In genomic region chr7:91993976-91994375, GRCh38 we compare ENCODE assay signal across 19 cellular contexts. TPM values are rescaled to one million over a fixed set of nuclear protein-coding genes. Genes with fewer than 3 reads are reported as not detected.
DNase-seq lines count a peak whose midpoint lies in the region; ATAC-seq, FAIRE-seq and TF ChIP-seq lines count a peak whose summit lies in the region.
"Had no signal": no experiment of that assay in that cellular context is flagged by ENCODE, and none has a peak within 500 bp of the region (broad histone marks: within the 10 kb centered on the region; RNA-seq: fewer than 3 reads in every experiment).

No MANE protein-coding gene starts in this region.

- CTCF ChIA-PET in GM12878 (lab: Yijun Ruan, JAX), result interaction anchor here (1.6 kb wide), 1 partner anchor 19 kb away, joined by 3 read pairs; no protein-coding TSS in a partner anchor

- H4K20me1 ChIP-seq in GM12878 (ENCODE audit: control insufficient read depth, insufficient read depth), result no peaks in the 10 kb centered on the region

- TF ChIP-seq EP300 in GM12878 (IDR thresholded peaks at IDR 0.05; ENCODE audit: borderline replicate concordance in 1 of 2, control insufficient read depth in 1 of 2, low read depth in 2 of 2, low read length in 2 of 2), result no peak
- no peak for TF ChIP-seq EP300 in transverse colon (IDR thresholded peaks at IDR 0.05; ENCODE audit: low read depth)

- intact Hi-C loops in GM12878 (cut with micrococcal nuclease; ENCODE audit: unreplicated experiment), result no loop called here
- intact Hi-C loops in transverse colon (cut with DNase I; ENCODE audit: low total_unique reads), result no loop called here

- no peak for TF ChIP-seq RAD21 in GM12878 (IDR thresholded peaks at IDR 0.05; ENCODE audit: insufficient read depth, low read depth, low read length)

- peaks cover 2 to 6% of the 10 kb centered on the region in 2 experiments; a peak in 3 of 4 replicates for H3K36me3 ChIP-seq in GM12878 (ENCODE audit: control insufficient read depth in 2 of 2, insufficient read depth in 2 of 2, low read length in 1 of 2)
- H3K36me3 ChIP-seq in transverse colon, result peaks cover 0 to 35% (median 15%) of the 10 kb centered on the region in 4 donors

- no peaks in the 10 kb centered on the region for H3K79me2 ChIP-seq in GM12878 (ENCODE audit: control insufficient read depth, insufficient read depth, low read length)

- peaks cover 20% of the 10 kb centered on the region for H3K36me3 Mint-ChIP-seq in chondrocyte (ENCODE audit: low read depth)

- peak overlapping the region; percentile 34; the same call in 1 of the 2 replicates for H3K4me2 ChIP-seq in GM12878 (ENCODE audit: control insufficient read depth, insufficient read depth)

- H3K9ac ChIP-seq in GM12878 (ENCODE audit: control insufficient read depth, insufficient read depth, low read length), result no peak overlapping the region

- BruUV-seq in GM12878 (replicated peaks; lab: Mats Ljungman, UMichigan), result no TSS peak

- in situ Hi-C loops in GM12878 (cut with MboI), result no loop called here
- in situ Hi-C loops in transverse colon (cut with MboI; ENCODE audit: low pct_ligation_motif_present in 1 of 4, low pct_unique_long_range_greater_than_20kb in 1 of 4, low sequenced_read_pairs in 3 of 4), result no loop called here

- H3K9me3 ChIP-seq in GM12878 (replicated peaks; ENCODE audit: control insufficient read depth, insufficient read depth, low read length), result no peaks in the 10 kb centered on the region
- H3K9me3 ChIP-seq in transverse colon, result no peaks in the 10 kb centered on the region
- H3K9me3 ChIP-seq: MG63, Peyer's patch, psoas muscle, thyroid gland had no signal

- no peak overlapping the region for H3K4me3 Mint-ChIP-seq in chondrocyte (ENCODE audit: unreplicated experiment)
- H3K4me3 Mint-ChIP-seq: memory B cell; stimulated activated memory B cell treated with anti-CD40 and anti-IgM and Interleukin-4, amounts not matched to agents 10 μg/mL and 1 μg/mL and 100 μg/mL, for 72 hours had no signal

- H3K27ac ChIP-seq in GM12878 (ENCODE audit: control insufficient read depth, insufficient read depth) (peak overlapping the region; percentile 26; the same call in 1 of the 2 replicates), transverse colon (no peak overlapping the region)
- H3K27ac ChIP-seq: Peyer's patch, psoas muscle, thyroid gland had no signal

- no peak overlapping the region for H2AFZ ChIP-seq in GM12878 (ENCODE audit: control insufficient read depth, low read depth, low read length)

- H3K4me1 Mint-ChIP-seq in chondrocyte (ENCODE audit: low read depth), result no peaks in the 10 kb centered on the region
- H3K4me1 Mint-ChIP-seq: stimulated activated memory B cell treated with anti-CD40 and anti-IgM and Interleukin-4, amounts not matched to agents 10 μg/mL and 1 μg/mL and 100 μg/mL, for 72 hours had no signal

- TF ChIP-seq POLR2A in GM18505 (IDR thresholded peaks at IDR 0.05; ENCODE audit: borderline replicate concordance, extremely low read depth, insufficient read depth, insufficient read length) (no peak), GM12878 (IDR thresholded peaks at IDR 0.05; ENCODE audit: low read depth, low read length) (no peak), transverse colon (IDR thresholded peaks at IDR 0.05) (no peak)

- H3K27me3 ChIP-seq in GM12878 (replicated peaks in 1 of 2; ENCODE audit: control insufficient read depth in 2 of 2, insufficient read depth in 2 of 2, low read length in 1 of 2) (no peaks in the 10 kb centered on the region), transverse colon (no peaks in the 10 kb centered on the region)
- H3K27me3 ChIP-seq: MG63, Peyer's patch, thyroid gland had no signal

- SMC1A ChIA-PET in GM12878 (lab: Charles Lee; ENCODE audit: uncharacterized antibody, unreplicated experiment), result no interaction called here

- no peak for TF ChIP-seq CTCF in GM12878 (IDR thresholded peaks at IDR 0.05 in 2 of 3, conservative IDR thresholded peaks at IDR 0.05 in 1 of 3; ENCODE audit: control insufficient read depth in 2 of 3, extremely low read depth in 1 of 3, insufficient read depth in 1 of 3, low read depth in 3 of 3, low read length in 3 of 3)
- TF ChIP-seq CTCF in chondrocyte (IDR thresholded peaks at IDR 0.05), result no peak
- TF ChIP-seq CTCF in transverse colon (IDR thresholded peaks at IDR 0.05), result no peak

- ATAC-seq in GM18505 (IDR thresholded peaks at IDR 0.05; ENCODE audit: unreplicated experiment) (peak; percentile 51), GM21529 (IDR thresholded peaks at IDR 0.05; ENCODE audit: unreplicated experiment) (peak; percentile 45), HG03354 (IDR thresholded peaks at IDR 0.05; ENCODE audit: poor library complexity, severe bottlenecking, unreplicated experiment) (peak; percentile 46), GM12878 (no peak; the same call in 2 of the 3 replicates)
- ATAC-seq: psoas muscle; stimulated activated memory B cell treated with anti-CD40 and anti-IgM and Interleukin-4, amounts not matched to agents 10 μg/mL and 1 μg/mL and 100 μg/mL, for 72 hours had no signal

- H3K27me3 Mint-ChIP-seq in chondrocyte (ENCODE audit: low read depth), result no peaks in the 10 kb centered on the region
- H3K27me3 Mint-ChIP-seq: memory B cell; stimulated activated memory B cell treated with anti-CD40 and anti-IgM and Interleukin-4, amounts not matched to agents 10 μg/mL and 1 μg/mL and 100 μg/mL, for 72 hours had no signal

- H3K4me1 ChIP-seq in GM12878 (ENCODE audit: control insufficient read depth, insufficient read depth, low read length) (peaks cover 17% of the 10 kb centered on the region), transverse colon (no peaks in the 10 kb centered on the region)
- H3K4me1 ChIP-seq: Peyer's patch, psoas muscle, thyroid gland had no signal

- FAIRE-seq in GM12878 (lab: Jason Lieb, UNC), result no peak
- FAIRE-seq: bronchial epithelial cell had no signal

- RAD21 ChIA-PET in GM12878 (lab: Charles Lee; ENCODE audit: unreplicated experiment), result no interaction called here

- 23% methylated on average over 3 of the region's 3 CpGs for WGBS in GM12878 (ENCODE audit: insufficient coverage, insufficient replicate concordance, low lambda C conversion rate, missing lambda C conversion rate)
- WGBS in transverse colon (ENCODE audit: low coverage in 1 of 2), 2 donors, result 89 to 92% methylated on average over 3 of the region's 3 CpGs

- POLR2A ChIA-PET in GM12878 (lab: Charles Lee), result no interaction called here

- no peaks in the 10 kb centered on the region for H3K9me3 Mint-ChIP-seq in chondrocyte (ENCODE audit: low read depth)
- H3K9me3 Mint-ChIP-seq: memory B cell; stimulated activated memory B cell treated with anti-CD40 and anti-IgM and Interleukin-4, amounts not matched to agents 10 μg/mL and 1 μg/mL and 100 μg/mL, for 72 hours had no signal

- H3K4me3 ChIP-seq in GM12878 (no peak overlapping the region), transverse colon (no peak overlapping the region)
- H3K4me3 ChIP-seq: MG63, Peyer's patch, psoas muscle, thyroid gland had no signal

- no peak overlapping the region for H3K27ac Mint-ChIP-seq in chondrocyte (ENCODE audit: unreplicated experiment)
- H3K27ac Mint-ChIP-seq: memory B cell; stimulated activated memory B cell treated with anti-CD40 and anti-IgM and Interleukin-4, amounts not matched to agents 10 μg/mL and 1 μg/mL and 100 μg/mL, for 72 hours had no signal

- DNase-seq in GM12878 (ENCODE audit: low read depth, low spot score) (no peak), globus pallidus (ENCODE audit: low spot score) (no peak), NCI-H510A (lab: John Stamatoyannopoulos, UW) (no peak), chondrocyte (ENCODE audit: low spot score) (no peak), transverse colon (no peak)
- DNase-seq: activated CD4-positive, alpha-beta T cell treated with anti-CD3 and anti-CD28 coated beads, Interleukin-2, amount 50 U/mL, for 1 hour; activated T-cell treated with anti-CD3 and anti-CD28 coated beads, Interleukin-2, amount 50 U/mL, for 1 hour; DMS 273 treated with DMSO at 0.1 percent for 48 hours; MG63; NCI-H774; Peyer's patch; psoas muscle; thyroid gland had no signal

TF ChIP-seq in GM12878, 131 proteins besides CTCF, POLR2A, EP300 and RAD21 (continues in another document):
- TF ChIP-seq SP1 (IDR thresholded peaks at IDR 0.05; ENCODE audit: low read depth, low read length) (no peak), IRF5 (IDR thresholded peaks at IDR 0.05; ENCODE audit: borderline replicate concordance) (no peak), SUZ12 (IDR thresholded peaks at IDR 0.05; ENCODE audit: unreplicated experiment) (no peak), IRF4 (IDR thresholded peaks at IDR 0.05; ENCODE audit: low read depth, low read length) (no peak), FOXM1 (IDR thresholded peaks at IDR 0.05; ENCODE audit: low read depth, low read length) (no peak), EZH2 (IDR thresholded peaks at IDR 0.05; ENCODE audit: borderline replicate concordance, control insufficient read depth, low read depth, low read length) (no peak), RUNX3 (IDR thresholded peaks at IDR 0.05; ENCODE audit: low read length) (peak; percentile 91)

RNA-seq across cellular contexts. Expression of gene AKAP9, which starts 53.3 kb away (rescaled TPM):
- total RNA-seq in GM12878 (2013; cell fraction: nucleolus; rRNA removed), result 258 and 262 TPM in 2 replicates
- 31.6 and 36.7 TPM in 2 replicates for total RNA-seq in GM12878 (2014; rRNA removed)
- 62.8 TPM in 2 replicates for total RNA-seq in GM12878 (2014; rRNA removed; fragmentation: Illumina TruSeq; extraction: Trizol)
- total RNA-seq in GM12878 (2021), result 27.8 and 28.6 TPM in 2 replicates
- polyA plus RNA-seq in GM12878 (2011; ENCODE audit: low read depth), result 16.7 TPM
- 30.6 and 52.0 TPM in 2 replicates for polyA plus RNA-seq in GM12878 (2011; rRNA removed)
- 7.9 and 8.1 TPM in 2 replicates for polyA plus RNA-seq in GM12878 (2011; cell fraction: cytosol; rRNA removed)
- polyA plus RNA-seq in GM12878 (2011; cell fraction: nucleus; rRNA removed), result 33.4 and 37.0 TPM in 2 replicates
- 26.2 and 26.6 TPM in 2 replicates for polyA plus RNA-seq in GM12878 (2012)
- polyA plus RNA-seq in GM12878 (2014; fragmentation: Illumina TruSeq; extraction: Trizol), result 31.6 and 44.3 TPM in 2 replicates
- 10 to 100 TPM; 21.1 to 42.8 TPM for polyA plus RNA-seq in GM12878 (2014; fragmentation: Nextera tagmentation; extraction: Ambion mirVana)
- polyA plus RNA-seq in GM12878 (2014; rRNA removed), result 14.6 and 22.0 TPM in 2 replicates
- 10 to 100 TPM; 41.3 to 46.8 TPM for polyA plus RNA-seq in GM12878 (2016; fragmentation: Nextera tagmentation; extraction: Ambion mirVana)
- polyA minus RNA-seq in GM12878 (2011; rRNA and poly(A)+ RNA removed), result 21.4 and 35.3 TPM in 2 replicates
- polyA minus RNA-seq in GM12878 (2011; cell fraction: cytosol; rRNA and poly(A)+ RNA removed), result 13.9 and 17.5 TPM in 2 replicates
- polyA minus RNA-seq in GM12878 (2011; cell fraction: nucleus; rRNA and poly(A)+ RNA removed), result 44.7 and 70.8 TPM in 2 replicates
- total RNA-seq in chondrocyte, result 32.1 to 54.6 TPM (median 35.1 TPM) in 3 replicates
- total RNA-seq in transverse colon, result 100 to 1,000 TPM; 203 to 262 (median 234) TPM
